Comparison of ENCODE assay signal across 18 cellular contexts in the genomic region with DNA sequence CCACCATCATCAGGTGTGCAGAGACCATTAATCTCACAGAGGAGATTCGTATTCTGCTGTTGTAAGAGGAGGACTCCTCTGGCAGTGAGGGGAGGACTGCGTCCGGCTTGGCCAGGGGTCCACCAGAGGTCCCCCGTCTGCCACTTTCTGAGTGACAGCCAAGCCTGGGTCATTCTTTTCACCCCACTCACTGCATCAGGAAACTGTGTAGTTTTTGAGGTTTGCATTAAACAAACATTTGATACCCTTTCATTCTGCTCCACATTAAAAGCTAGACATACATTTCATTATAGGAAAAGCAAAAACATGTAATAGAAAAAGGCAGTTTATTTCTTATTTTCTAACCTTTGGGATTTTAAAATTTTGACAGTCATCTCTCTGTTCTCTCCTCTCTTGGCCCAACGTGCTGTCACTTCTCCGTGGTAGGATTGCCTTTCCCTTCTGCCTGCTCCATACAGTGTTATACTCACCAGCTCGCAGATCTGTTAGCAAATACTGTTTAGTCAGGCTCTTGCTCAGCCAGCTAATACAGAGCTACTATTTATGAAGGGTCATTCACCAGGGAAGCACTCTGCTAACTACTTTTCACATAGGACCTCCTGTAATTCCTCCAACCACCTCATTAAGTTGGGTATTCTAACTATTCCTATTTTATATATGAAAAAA.
DNase-seq lines count a peak whose midpoint lies in the region; ATAC-seq lines count a peak whose summit lies in the region.
"Had no signal": no experiment of that assay in that cellular context is flagged by ENCODE, and none has a peak within 500 bp of the region (broad histone marks: within the 10 kb centered on the region; RNA-seq: fewer than 3 reads in every experiment).

No MANE protein-coding gene starts in this region.

- no peak overlapping the region for H2BK5ac ChIP-seq in mesenchymal stem cell (ENCODE audit: low read depth, low read length, poor library complexity, severe bottlenecking)

- H3K27ac ChIP-seq in mesenchymal stem cell (ENCODE audit: low read length, poor library complexity, severe bottlenecking) = no peak overlapping the region
- H3K27ac ChIP-seq: brain microvascular endothelial cell, lower lobe of right lung, vagina had no signal

- H2BK15ac ChIP-seq in mesenchymal stem cell (ENCODE audit: low read depth, poor library complexity, severe bottlenecking) = no peak overlapping the region

- peak overlapping the region; percentile 49 to 70 for H2BK12ac ChIP-seq in mesenchymal stem cell (ENCODE audit: low read length in 2 of 2)

- peak overlapping the region; percentile 42 for H3K4me3 ChIP-seq in Jurkat, Clone E6-1 (ENCODE audit: low read length)
- H3K4me3 ChIP-seq in mesenchymal stem cell (ENCODE audit: insufficient read depth in 1 of 2, low read depth in 1 of 2, low read length in 2 of 2) = no peak overlapping the region
- H3K4me3 ChIP-seq: GM23338, lower lobe of right lung, vagina had no signal

- no peak overlapping the region for H4K91ac ChIP-seq in mesenchymal stem cell (ENCODE audit: low read length)

- H3K36me3 Mint-ChIP-seq in activated T-helper 1 cell treated with anti-CD3 and anti-CD28 coated beads, Interleukin-12 subunit alpha, Interleukin-12 subunit beta, Interleukin-2, Interleukin-4 antibody, amounts not matched to agents 30 ng/mL and 10 ng/mL and 1 ng/mL, durations not matched to agents 14 hours and 24 hours and 36 hours (ENCODE audit: low read depth) = no peaks in the 10 kb centered on the region
- no peaks in the 10 kb centered on the region for H3K36me3 Mint-ChIP-seq in activated naive CD4-positive, alpha-beta T cell treated with anti-CD3 and anti-CD28 coated beads, Interleukin-2, amount 10 ng/mL, durations not matched to agents 7 days and 5 days
- H3K36me3 Mint-ChIP-seq: CD4-positive, CD25-positive, alpha-beta regulatory T cell had no signal

- no peak overlapping the region for H2BK120ac ChIP-seq in mesenchymal stem cell (ENCODE audit: low read depth, low read length)

- intact Hi-C loops in activated T-helper 1 cell treated with anti-CD3 and anti-CD28 coated beads, Interleukin-12 subunit alpha, Interleukin-12 subunit beta, Interleukin-2, Interleukin-4 antibody, amounts not matched to agents 30 ng/mL and 10 ng/mL and 1 ng/mL, durations not matched to agents 14 hours and 24 hours and 36 hours (cut with micrococcal nuclease) = no loop called here

- H3K14ac ChIP-seq in mesenchymal stem cell (ENCODE audit: low read length in 2 of 2) = peak overlapping the region in 1 of 2 experiments; percentile 6

- no peaks in the 10 kb centered on the region for H3K9me3 Mint-ChIP-seq in activated T-helper 1 cell treated with anti-CD3 and anti-CD28 coated beads, Interleukin-12 subunit alpha, Interleukin-12 subunit beta, Interleukin-2, Interleukin-4 antibody, amounts not matched to agents 30 ng/mL and 10 ng/mL and 1 ng/mL, durations not matched to agents 14 hours and 24 hours and 36 hours
- no peaks in the 10 kb centered on the region for H3K9me3 Mint-ChIP-seq in activated naive CD4-positive, alpha-beta T cell treated with anti-CD3 and anti-CD28 coated beads, Interleukin-2, amount 10 ng/mL, durations not matched to agents 7 days and 5 days
- H3K9me3 Mint-ChIP-seq: activated naive CD8-positive, alpha-beta T cell treated with anti-CD3 and anti-CD28 coated beads, Interleukin-2, amount 50 U/mL, for 24 hours; GM23338 had no signal

- H3K9ac ChIP-seq in mesenchymal stem cell (ENCODE audit: low read length) = no peak overlapping the region

- H3K9me3 ChIP-seq in mesenchymal stem cell (ENCODE audit: control insufficient read depth, low read length) = no peaks in the 10 kb centered on the region
- H3K9me3 ChIP-seq: lower lobe of right lung, vagina had no signal

- peak overlapping the region; percentile 4 for H3K27ac Mint-ChIP-seq in activated T-helper 1 cell treated with anti-CD3 and anti-CD28 coated beads, Interleukin-12 subunit alpha, Interleukin-12 subunit beta, Interleukin-2, Interleukin-4 antibody, amounts not matched to agents 30 ng/mL and 10 ng/mL and 1 ng/mL, durations not matched to agents 14 hours and 24 hours and 36 hours
- no peak overlapping the region for H3K27ac Mint-ChIP-seq in activated naive CD4-positive, alpha-beta T cell treated with anti-CD3 and anti-CD28 coated beads, Interleukin-2, amount 10 ng/mL, durations not matched to agents 7 days and 5 days
- H3K27ac Mint-ChIP-seq: activated naive CD8-positive, alpha-beta T cell treated with anti-CD3 and anti-CD28 coated beads, Interleukin-2, amount 50 U/mL, for 24 hours; CD4-positive, CD25-positive, alpha-beta regulatory T cell; GM23338 had no signal

- no peak overlapping the region for H3K23ac ChIP-seq in mesenchymal stem cell (ENCODE audit: low read length in 2 of 2)

- peak overlapping the region in 1 of 2 experiments; percentile 24 for H3K4ac ChIP-seq in mesenchymal stem cell (ENCODE audit: low read depth in 1 of 2, low read length in 2 of 2)

- no peaks in the 10 kb centered on the region for H3K36me3 ChIP-seq in mesenchymal stem cell (ENCODE audit: control insufficient read depth in 1 of 2, insufficient read depth in 2 of 2, low read depth in 1 of 2, low read length in 2 of 2)
- H3K36me3 ChIP-seq: brain microvascular endothelial cell, lower lobe of right lung, vagina had no signal

- H3K27me3 ChIP-seq in mesenchymal stem cell (ENCODE audit: control insufficient read depth in 1 of 2, insufficient read depth in 1 of 2, low read length in 2 of 2) = no peaks in the 10 kb centered on the region
- H3K27me3 ChIP-seq: brain microvascular endothelial cell, vagina had no signal

- no peak overlapping the region for H3K4me3 Mint-ChIP-seq in activated T-helper 1 cell treated with anti-CD3 and anti-CD28 coated beads, Interleukin-12 subunit alpha, Interleukin-12 subunit beta, Interleukin-2, Interleukin-4 antibody, amounts not matched to agents 30 ng/mL and 10 ng/mL and 1 ng/mL, durations not matched to agents 14 hours and 24 hours and 36 hours
- H3K4me3 Mint-ChIP-seq in activated naive CD4-positive, alpha-beta T cell treated with anti-CD3 and anti-CD28 coated beads, Interleukin-2, amount 10 ng/mL, durations not matched to agents 7 days and 5 days = no peak overlapping the region
- H3K4me3 Mint-ChIP-seq: activated naive CD8-positive, alpha-beta T cell treated with anti-CD3 and anti-CD28 coated beads, Interleukin-2, amount 50 U/mL, for 24 hours; CD4-positive, CD25-positive, alpha-beta regulatory T cell; GM23338 had no signal

- peak; percentile 20 for DNase-seq in AG08396 (ENCODE audit: low spot score)
- DNase-seq in Jurkat, Clone E6-1 (ENCODE audit: low read depth, low spot score) = no peak
- DNase-seq in activated T-helper 1 cell treated with anti-CD3 and anti-CD28 coated beads, Interleukin-12 subunit alpha, Interleukin-12 subunit beta, Interleukin-2, Interleukin-4 antibody, amounts not matched to agents 30 ng/mL and 10 ng/mL and 1 ng/mL, durations not matched to agents 14 hours and 24 hours and 36 hours (ENCODE audit: low spot score) = no peak
- DNase-seq in mesenchymal stem cell = peak; percentile 26
- DNase-seq in hypothalamus (lab: John Stamatoyannopoulos, UW) = no peak
- DNase-seq in islet precursor cell = no peak
- DNase-seq in activated naive CD4-positive, alpha-beta T cell treated with anti-CD3 and anti-CD28 coated beads, Interleukin-2, amount 10 ng/mL, durations not matched to agents 7 days and 5 days = no peak
- DNase-seq: activated CD4-positive, alpha-beta T cell treated with anti-CD3 and anti-CD28 coated beads, Interleukin-2, amount 50 U/mL, for 1 hour; activated naive CD8-positive, alpha-beta T cell treated with anti-CD3 and anti-CD28 coated beads, Interleukin-2, amount 50 U/mL, for 24 hours; brain microvascular endothelial cell; CD4-positive, CD25-positive, alpha-beta regulatory T cell; NCI-H187; occipital lobe; stimulated activated CD8-positive, alpha-beta memory T cell treated with anti-CD3 and anti-CD28 coated beads, Interleukin-4, amount 100 ng/mL, for 48 hours had no signal

- peaks cover 2% of the 10 kb centered on the region for H3K4me1 ChIP-seq in mesenchymal stem cell (ENCODE audit: control insufficient read depth, insufficient read depth, low read depth, low read length)

- H4K8ac ChIP-seq in mesenchymal stem cell (ENCODE audit: low read length) = peak overlapping the region; percentile 27

- ATAC-seq in HG03025 (IDR thresholded peaks at IDR 0.05; ENCODE audit: low FRiP score, unreplicated experiment) = no peak
- ATAC-seq: activated naive CD8-positive, alpha-beta T cell treated with anti-CD3 and anti-CD28 coated beads, Interleukin-2, amount 50 U/mL, for 24 hours; GM23338; lower lobe of right lung had no signal

- no peaks in the 10 kb centered on the region for H3K4me1 Mint-ChIP-seq in activated T-helper 1 cell treated with anti-CD3 and anti-CD28 coated beads, Interleukin-12 subunit alpha, Interleukin-12 subunit beta, Interleukin-2, Interleukin-4 antibody, amounts not matched to agents 30 ng/mL and 10 ng/mL and 1 ng/mL, durations not matched to agents 14 hours and 24 hours and 36 hours (ENCODE audit: low read depth)
- H3K4me1 Mint-ChIP-seq in activated naive CD4-positive, alpha-beta T cell treated with anti-CD3 and anti-CD28 coated beads, Interleukin-2, amount 10 ng/mL, durations not matched to agents 7 days and 5 days = peaks cover 8% of the 10 kb centered on the region

- H2AFZ ChIP-seq in mesenchymal stem cell (ENCODE audit: low read depth, low read length) = no peak overlapping the region
- H2AFZ ChIP-seq: GM23338 had no signal

- CTCF ChIA-PET in activated naive CD4-positive, alpha-beta T cell treated with anti-CD3 and anti-CD28 coated beads, Interleukin-2, amount 10 ng/mL, durations not matched to agents 7 days and 5 days (lab: Charles Lee) = no interaction called here

- WGBS in mesenchymal stem cell = 88% methylated on average over 6 of the region's 7 CpGs

- H3K4me2 ChIP-seq in mesenchymal stem cell (ENCODE audit: low read length, poor library complexity, severe bottlenecking) = no peak overlapping the region
- H3K4me2 ChIP-seq: GM23338 had no signal

- H2AK5ac ChIP-seq in mesenchymal stem cell (ENCODE audit: low read length, severe bottlenecking) = no peak overlapping the region

- H3K27me3 Mint-ChIP-seq in activated T-helper 1 cell treated with anti-CD3 and anti-CD28 coated beads, Interleukin-12 subunit alpha, Interleukin-12 subunit beta, Interleukin-2, Interleukin-4 antibody, amounts not matched to agents 30 ng/mL and 10 ng/mL and 1 ng/mL, durations not matched to agents 14 hours and 24 hours and 36 hours (ENCODE audit: insufficient read depth) = no peaks in the 10 kb centered on the region
- no peaks in the 10 kb centered on the region for H3K27me3 Mint-ChIP-seq in activated naive CD4-positive, alpha-beta T cell treated with anti-CD3 and anti-CD28 coated beads, Interleukin-2, amount 10 ng/mL, durations not matched to agents 7 days and 5 days
- H3K27me3 Mint-ChIP-seq: activated naive CD8-positive, alpha-beta T cell treated with anti-CD3 and anti-CD28 coated beads, Interleukin-2, amount 50 U/mL, for 24 hours had no signal

- H3K18ac ChIP-seq in mesenchymal stem cell (ENCODE audit: low read depth in 1 of 2, low read length in 2 of 2) = peak overlapping the region; percentile 28 to 71

- no peaks in the 10 kb centered on the region for H3K79me1 ChIP-seq in mesenchymal stem cell (replicated peaks; ENCODE audit: low read length, poor library complexity, severe bottlenecking)

Comparison
In these comparisons a context has a peak if more than half of its experiments do, and no peak if none do; other contexts are left out.
1. DNase-seq: peak in AG08396 (single experiment) and mesenchymal stem cell (single experiment); none in Jurkat, Clone E6-1 (single experiment), activated T-helper 1 cell treated with anti-CD3 and anti-CD28 coated beads, Interleukin-12 subunit alpha, Interleukin-12 subunit beta, Interleukin-2, Interleukin-4 antibody, amounts not matched to agents 30 ng/mL and 10 ng/mL and 1 ng/mL, durations not matched to agents 14 hours and 24 hours and 36 hours (single experiment), hypothalamus (0 of 51), islet precursor cell (single experiment) and activated naive CD4-positive, alpha-beta T cell treated with anti-CD3 and anti-CD28 coated beads, Interleukin-2, amount 10 ng/mL, durations not matched to agents 7 days and 5 days (single experiment).